Comparison of ENCODE assay signal across 15 cellular contexts in the genomic region with DNA sequence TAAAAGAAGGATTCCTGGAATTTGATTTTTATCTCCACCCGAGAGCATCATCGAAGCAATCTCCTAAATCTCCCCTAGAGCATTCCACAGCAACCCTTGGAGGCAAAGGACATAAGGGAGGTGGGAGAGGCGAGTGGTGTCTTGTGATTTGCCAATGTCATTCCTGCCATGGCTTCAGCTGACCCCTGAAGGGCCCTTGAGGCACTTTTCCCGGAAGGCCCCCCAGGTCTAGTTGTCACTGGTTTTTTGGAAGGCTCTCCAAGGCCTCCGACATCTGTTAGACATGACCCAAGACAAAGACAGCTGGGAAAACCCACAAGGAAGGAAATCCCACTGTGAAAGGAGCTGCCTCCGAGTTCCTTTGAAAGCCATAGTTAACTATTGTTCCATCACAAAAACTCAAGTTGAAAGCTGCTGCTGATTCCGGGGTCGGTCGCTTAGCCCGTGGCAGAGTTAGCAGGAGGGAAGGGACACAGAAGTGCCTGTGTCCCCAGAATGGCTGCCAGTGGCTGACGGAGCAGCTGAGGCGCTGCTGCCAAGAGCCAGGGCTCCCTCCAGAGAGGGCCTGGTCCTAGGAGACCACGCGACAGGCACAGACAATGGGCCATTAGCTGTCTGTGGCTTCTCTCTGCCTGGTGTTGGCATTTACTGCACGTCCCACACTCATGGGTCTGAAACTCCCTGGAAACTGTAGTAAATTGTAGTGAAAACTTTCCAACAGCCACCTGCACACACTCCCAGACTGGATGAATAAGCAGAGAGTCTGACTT. TPM values are rescaled to one million over a fixed set of nuclear protein-coding genes. Genes with fewer than 3 reads are reported as not detected.
DNase-seq lines count a peak whose midpoint lies in the region; ATAC-seq and TF ChIP-seq lines count a peak whose summit lies in the region.
"Had no signal": no experiment of that assay in that cellular context is flagged by ENCODE, and none has a peak within 500 bp of the region (broad histone marks: within the 10 kb centered on the region; RNA-seq: fewer than 3 reads in every experiment).

No MANE protein-coding gene starts in this region.

- H3K9me3 ChIP-seq in BE2C (no peaks in the 10 kb centered on the region), Panc1 (ENCODE audit: control insufficient read depth, insufficient read depth, low read depth, low read length) (no peaks in the 10 kb centered on the region), tibial nerve (no peaks in the 10 kb centered on the region)
- H3K9me3 ChIP-seq: body of pancreas, gastroesophageal sphincter had no signal

- ATAC-seq in Panc1: peak; percentile 31
- ATAC-seq: activated CD8-positive, alpha-beta T cell treated with anti-CD3 and anti-CD28 coated beads for 36 hours; body of pancreas; gastroesophageal sphincter; stimulated activated effector memory CD8-positive, alpha-beta T cell treated with anti-CD3 and anti-CD28 coated beads, Interleukin-12 subunit alpha, Interleukin-12 subunit beta, amount 100 ng/mL, for 72 hours had no signal

- intact Hi-C loops in Panc1 (cut with micrococcal nuclease; ENCODE audit: unreplicated experiment) (no loop called here), head of caudate nucleus (cut with DNase I) (no loop called here)

- BruUV-seq in Panc1 (replicated peaks; lab: Mats Ljungman, UMichigan): no TSS peak

- no peak overlapping the region for H3K4me3 ChIP-seq in BE2C (ENCODE audit: low read depth, low read length)
- no peak overlapping the region for H3K4me3 ChIP-seq in Panc1 (ENCODE audit: low read depth in 2 of 2, low read length in 2 of 2)
- H3K4me3 ChIP-seq in tibial nerve: no peak overlapping the region
- H3K4me3 ChIP-seq: body of pancreas, gastroesophageal sphincter had no signal

- H3K27ac ChIP-seq in Panc1 (ENCODE audit: low read length) (peak overlapping the region; percentile 24), tibial nerve (peak overlapping the region in 2 of 4 donors; percentile 68 to 82)
- H3K27ac ChIP-seq: body of pancreas had no signal

- H3K27me3 ChIP-seq in BE2C: no peaks in the 10 kb centered on the region
- H3K27me3 ChIP-seq in Panc1 (ENCODE audit: control insufficient read depth, insufficient read depth, low read length): no peaks in the 10 kb centered on the region
- H3K27me3 ChIP-seq in tibial nerve: no peaks in the 10 kb centered on the region
- H3K27me3 ChIP-seq: body of pancreas, gastroesophageal sphincter had no signal

- POLR2A ChIA-PET in Panc1 (lab: Charles Lee): interaction anchor here (0.6 to 0.7 kb wide), 2 partner anchors 11 to 807 kb away, joined by 3 read pairs; no protein-coding TSS in a partner anchor
- POLR2A ChIA-PET in activated CD4-positive, alpha-beta T cell treated with anti-CD3 and anti-CD28 coated beads, Interleukin-2, amount 10 ng/mL, durations not matched to agents 7 days and 5 days (lab: Charles Lee): no interaction called here

- no peaks in the 10 kb centered on the region; the same call in 1 of the 2 replicates for H3K4me1 ChIP-seq in BE2C
- H3K4me1 ChIP-seq in Panc1 (ENCODE audit: control insufficient read depth, insufficient read depth, low read length): 0 out of 2 replicates have a peak, but pooled peaks cover 8% of the 10 kb centered on the region
- peaks cover 0 to 7% (median 4%) of the 10 kb centered on the region in 4 donors for H3K4me1 ChIP-seq in tibial nerve

- in situ Hi-C loops in Panc1 (cut with HindIII; ENCODE audit: low pct_unique_long_range_greater_than_20kb, low sequenced_read_pairs): loop anchor here (25.0 kb wide), 1 partner anchor 131 kb away; no protein-coding TSS in a partner anchor

- no peak for TF ChIP-seq CTCF in BE2C (IDR thresholded peaks at IDR 0.05; ENCODE audit: low read depth, low read length)
- no peak for TF ChIP-seq CTCF in Panc1 (IDR thresholded peaks at IDR 0.05)
- no peak for TF ChIP-seq CTCF in neural crest cell (conservative IDR thresholded peaks at IDR 0.05)
- TF ChIP-seq CTCF in tibial nerve (IDR thresholded peaks at IDR 0.05): no peak

- no peaks in the 10 kb centered on the region for H3K9me3 Mint-ChIP-seq in neural crest cell
- no peaks in the 10 kb centered on the region for H3K9me3 Mint-ChIP-seq in activated CD4-positive, alpha-beta T cell treated with anti-CD3 and anti-CD28 coated beads, Interleukin-2, amount 10 ng/mL, durations not matched to agents 7 days and 5 days
- H3K9me3 Mint-ChIP-seq: activated CD8-positive, alpha-beta T cell treated with anti-CD3 and anti-CD28 coated beads for 36 hours; stimulated activated effector memory CD8-positive, alpha-beta T cell treated with anti-CD3 and anti-CD28 coated beads, Interleukin-12 subunit alpha, Interleukin-12 subunit beta, amount 100 ng/mL, for 72 hours had no signal

- H3K36me3 ChIP-seq in BE2C: no peaks in the 10 kb centered on the region
- no peaks in the 10 kb centered on the region for H3K36me3 ChIP-seq in Panc1 (ENCODE audit: control insufficient read depth, insufficient read depth, low read length)
- H3K36me3 ChIP-seq in tibial nerve: no peaks in the 10 kb centered on the region
- H3K36me3 ChIP-seq: gastroesophageal sphincter had no signal

- TF ChIP-seq EP300 in tibial nerve (IDR thresholded peaks at IDR 0.05): no peak

- H3K4me3 Mint-ChIP-seq in neural crest cell: peak overlapping the region; percentile 12
- H3K4me3 Mint-ChIP-seq in activated CD4-positive, alpha-beta T cell treated with anti-CD3 and anti-CD28 coated beads, Interleukin-2, amount 10 ng/mL, durations not matched to agents 7 days and 5 days: no peak overlapping the region
- H3K4me3 Mint-ChIP-seq: activated CD8-positive, alpha-beta T cell treated with anti-CD3 and anti-CD28 coated beads for 36 hours; stimulated activated effector memory CD8-positive, alpha-beta T cell treated with anti-CD3 and anti-CD28 coated beads, Interleukin-12 subunit alpha, Interleukin-12 subunit beta, amount 100 ng/mL, for 72 hours had no signal

- peaks cover 32% of the 10 kb centered on the region for H3K27me3 Mint-ChIP-seq in neural crest cell (ENCODE audit: low read depth)
- H3K27me3 Mint-ChIP-seq in activated CD4-positive, alpha-beta T cell treated with anti-CD3 and anti-CD28 coated beads, Interleukin-2, amount 10 ng/mL, durations not matched to agents 7 days and 5 days: no peaks in the 10 kb centered on the region
- H3K27me3 Mint-ChIP-seq: activated CD8-positive, alpha-beta T cell treated with anti-CD3 and anti-CD28 coated beads for 36 hours had no signal

- WGBS in tibial nerve, 2 donors: 48 to 50% methylated on average over 11 to 15 of the region's 15 CpGs

- no peaks in the 10 kb centered on the region for H3K36me3 Mint-ChIP-seq in neural crest cell (ENCODE audit: low read depth)
- no peaks in the 10 kb centered on the region for H3K36me3 Mint-ChIP-seq in activated CD4-positive, alpha-beta T cell treated with anti-CD3 and anti-CD28 coated beads, Interleukin-2, amount 10 ng/mL, durations not matched to agents 7 days and 5 days (ENCODE audit: low read depth)
- H3K36me3 Mint-ChIP-seq: stimulated activated effector memory CD8-positive, alpha-beta T cell treated with anti-CD3 and anti-CD28 coated beads, Interleukin-12 subunit alpha, Interleukin-12 subunit beta, amount 100 ng/mL, for 72 hours had no signal

- CTCF ChIA-PET in Panc1 (lab: Charles Lee): no interaction called here
- CTCF ChIA-PET in activated CD4-positive, alpha-beta T cell treated with anti-CD3 and anti-CD28 coated beads, Interleukin-2, amount 10 ng/mL, durations not matched to agents 7 days and 5 days (lab: Charles Lee): no interaction called here

- H3K4me1 Mint-ChIP-seq in neural crest cell: peaks cover 21% of the 10 kb centered on the region
- H3K4me1 Mint-ChIP-seq in activated CD4-positive, alpha-beta T cell treated with anti-CD3 and anti-CD28 coated beads, Interleukin-2, amount 10 ng/mL, durations not matched to agents 7 days and 5 days: no peaks in the 10 kb centered on the region
- H3K4me1 Mint-ChIP-seq: stimulated activated effector memory CD8-positive, alpha-beta T cell treated with anti-CD3 and anti-CD28 coated beads, Interleukin-12 subunit alpha, Interleukin-12 subunit beta, amount 100 ng/mL, for 72 hours had no signal

- TF ChIP-seq POLR2A in tibial nerve (IDR thresholded peaks at IDR 0.05): no peak

- peak; percentile 48 for DNase-seq in BE2C
- DNase-seq in Panc1 (ENCODE audit: low read depth, low spot score): no peak
- peak; percentile 72 to 96 (median 88) for DNase-seq in head of caudate nucleus
- DNase-seq in neural crest cell (ENCODE audit: low read depth, low spot score): peak; percentile 36
- DNase-seq in tibial nerve (ENCODE audit: low spot score in 2 of 2): no peak
- no peak for DNase-seq in NCI-H2196 treated with DMSO at 0.1 percent for 48 hours (lab: John Stamatoyannopoulos, UW; ENCODE audit: unreplicated experiment)
- DNase-seq in kidney tubule cell (ENCODE audit: low spot score): no peak
- DNase-seq in activated CD4-positive, alpha-beta T cell treated with anti-CD3 and anti-CD28 coated beads, Interleukin-2, amount 10 ng/mL, durations not matched to agents 7 days and 5 days: no peak
- DNase-seq: activated CD8-positive, alpha-beta T cell treated with anti-CD3 and anti-CD28 coated beads for 36 hours; activated effector memory CD4-positive, alpha-beta T cell treated with Interleukin-2 at 50 U/mL for 16 hours; NCI-H1092 treated with DMSO at 0.1 percent for 48 hours; NCI-H510A treated with DMSO at 0.1 percent for 48 hours had no signal

- peak overlapping the region; percentile 46 for H3K27ac Mint-ChIP-seq in neural crest cell (ENCODE audit: unreplicated experiment)
- H3K27ac Mint-ChIP-seq in activated CD4-positive, alpha-beta T cell treated with anti-CD3 and anti-CD28 coated beads, Interleukin-2, amount 10 ng/mL, durations not matched to agents 7 days and 5 days: no peak overlapping the region
- H3K27ac Mint-ChIP-seq: activated CD8-positive, alpha-beta T cell treated with anti-CD3 and anti-CD28 coated beads for 36 hours; stimulated activated effector memory CD8-positive, alpha-beta T cell treated with anti-CD3 and anti-CD28 coated beads, Interleukin-12 subunit alpha, Interleukin-12 subunit beta, amount 100 ng/mL, for 72 hours had no signal

RNA-seq across cellular contexts. Expression of a gene that starts 24.4 kb away (rescaled TPM):
- 169 TPM for polyA plus RNA-seq in BE2C (2012; ENCODE audit: insufficient read depth, insufficient read length, low read depth)
- total RNA-seq in Panc1 (2021; ENCODE audit: unreplicated experiment) (349 TPM), neural crest cell (124 and 134 TPM in 2 replicates), tibial nerve (100 to 1,000 TPM; 290 to 370 (median 346) TPM)
- 213 TPM for polyA plus RNA-seq in Panc1 (2012; ENCODE audit: insufficient read length)
- total RNA-seq in activated CD4-positive, alpha-beta T cell treated with anti-CD3 and anti-CD28 coated beads, Interleukin-2, amount 10 ng/mL, durations not matched to agents 7 days and 5 days: 1 to 10 TPM; 3.7 to 4.2 TPM

Comparison
In these comparisons a context has a peak if more than half of its experiments do, and no peak if none do; other contexts are left out.
1. DNase-seq: peak in BE2C (single experiment), head of caudate nucleus (42 of 42) and neural crest cell (single experiment); none in Panc1 (single experiment), tibial nerve (0 of 2), NCI-H2196 treated with DMSO at 0.1 percent for 48 hours (single experiment), kidney tubule cell (single experiment) and activated CD4-positive, alpha-beta T cell treated with anti-CD3 and anti-CD28 coated beads, Interleukin-2, amount 10 ng/mL, durations not matched to agents 7 days and 5 days (single experiment).
2. RNA of a gene that starts 24.4 kb away (total RNA-seq): 290 to 370 TPM in tibial nerve, 349 TPM in Panc1 (single experiment) and 124 to 134 TPM in neural crest cell; 3.7 to 4.2 TPM in activated CD4-positive, alpha-beta T cell treated with anti-CD3 and anti-CD28 coated beads, Interleukin-2, amount 10 ng/mL, durations not matched to agents 7 days and 5 days; every median in the first group is over 10 times any median in the second.